Comparison of ENCODE assay signal across 18 cellular contexts in the genomic region with DNA sequence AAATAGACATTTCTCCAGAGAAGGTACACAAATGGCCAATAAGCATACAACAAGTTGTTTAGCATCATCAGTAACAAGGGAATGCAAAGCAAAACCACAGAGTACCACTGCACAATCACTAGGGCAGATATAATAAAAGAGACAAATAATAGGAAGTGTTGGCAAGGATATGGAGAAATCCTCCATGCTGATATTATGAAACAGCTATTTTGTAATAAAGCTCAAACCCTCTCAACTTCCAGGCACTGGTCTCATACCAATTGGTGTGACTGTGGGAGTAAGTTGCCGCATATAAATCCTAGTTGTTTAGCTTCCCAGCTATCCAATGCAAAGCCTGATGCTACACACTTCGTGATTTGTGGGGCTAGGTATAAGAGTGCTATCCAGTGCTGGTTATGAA.
DNase-seq lines count a peak whose midpoint lies in the region; ATAC-seq and TF ChIP-seq lines count a peak whose summit lies in the region.
"Had no signal": no experiment of that assay in that cellular context is flagged by ENCODE, and none has a peak within 500 bp of the region (broad histone marks: within the 10 kb centered on the region; RNA-seq: fewer than 3 reads in every experiment).

No MANE protein-coding gene starts in this region.

- no peaks in the 10 kb centered on the region for H4K20me1 ChIP-seq in GM23248 (ENCODE audit: insufficient read depth)

- no peak overlapping the region for H4K8ac ChIP-seq in neuronal stem cell (ENCODE audit: low read depth, low read length)

- DNase-seq in AG09309 (ENCODE audit: low read depth) (peak; percentile 66), GM23248 (peak; percentile 63), SIG-M5 treated with dmso at 0.1 percent for 504 hours (lab: John Stamatoyannopoulos, UW; ENCODE audit: unreplicated experiment) (peak; percentile 93), left lung (no peak), NCI-H1105 treated with DMSO at 0.1 percent for 48 hours (lab: John Stamatoyannopoulos, UW) (no peak), HT-29 (ENCODE audit: low spot score) (no peak), neuronal stem cell (ENCODE audit: low spot score) (no peak), T-helper 9 cell (no peak)
- DNase-seq: activated CD4-positive, alpha-beta T cell treated with anti-CD3 and anti-CD28 coated beads for 4 hours; activated T-cell treated with anti-CD3 and anti-CD28 coated beads, Interleukin-2, amount 50 U/mL, for 72 hours; adrenal gland; midbrain; NCI-H524; ovary; Peyer's patch; T-helper 17 cell had no signal

- peak; percentile 69 for ATAC-seq in left lung
- ATAC-seq: activated T-cell treated with anti-CD3 and anti-CD28 coated beads, Interleukin-2, amount 50 U/mL, for 72 hours; esophagus mucosa; T-helper 17 cell had no signal

- H3K27ac ChIP-seq in GM23248 (peak overlapping the region; percentile 22), left lung (peak overlapping the region in 1 of 2 donors; percentile 86), neuronal stem cell (replicated peaks; ENCODE audit: low read length) (no peak overlapping the region)
- H3K27ac ChIP-seq: adrenal gland, ovary, Peyer's patch, thoracic aorta had no signal

- H2AFZ ChIP-seq in GM23248 (no peak overlapping the region), neuronal stem cell (ENCODE audit: low read length) (no peak overlapping the region)

- H3K23ac ChIP-seq in neuronal stem cell (ENCODE audit: low read depth, low read length, poor library complexity), result no peak overlapping the region

- intact Hi-C loops in left lung (cut with DNase I), result no loop called here

- H2BK120ac ChIP-seq in neuronal stem cell (ENCODE audit: low read depth, low read length), result no peak overlapping the region

- H2AK5ac ChIP-seq in neuronal stem cell (ENCODE audit: low read depth, low read length), result no peak overlapping the region

- no peak overlapping the region for H2BK15ac ChIP-seq in neuronal stem cell (ENCODE audit: low read length)

- H3K79me2 ChIP-seq in GM23248 (ENCODE audit: insufficient read depth), result peaks cover 12% of the 10 kb centered on the region; the same call in 1 of the 2 replicates

- H3K4ac ChIP-seq in neuronal stem cell (ENCODE audit: low read length), result no peak overlapping the region

- no peak overlapping the region for H4K91ac ChIP-seq in neuronal stem cell (ENCODE audit: low read depth, low read length, poor library complexity)

- H2BK5ac ChIP-seq in neuronal stem cell (ENCODE audit: low read length), result no peak overlapping the region

- no peak overlapping the region for H2BK12ac ChIP-seq in neuronal stem cell (ENCODE audit: low read length)

- H3K4me3 ChIP-seq in AG09309 (ENCODE audit: control insufficient read depth, low read depth, low read length) (no peak overlapping the region), GM23248 (no peak overlapping the region), left lung (no peak overlapping the region), neuronal stem cell (ENCODE audit: low read length in 2 of 2) (no peak overlapping the region)
- H3K4me3 ChIP-seq: adrenal gland, ovary, Peyer's patch, thoracic aorta had no signal

- H3K14ac ChIP-seq in neuronal stem cell (ENCODE audit: low read length), result no peak overlapping the region

- 0 out of 2 replicates have a peak, but pooled peaks cover 4% of the 10 kb centered on the region for H3F3A ChIP-seq in GM23248 (ENCODE audit: insufficient read depth)

- no peak overlapping the region for H3K18ac ChIP-seq in neuronal stem cell (ENCODE audit: low read length)

- H3K27me3 ChIP-seq in GM23248 (replicated peaks; ENCODE audit: insufficient read depth) (no peaks in the 10 kb centered on the region), left lung (no peaks in the 10 kb centered on the region), neuronal stem cell (ENCODE audit: control insufficient read depth in 3 of 3, insufficient read depth in 3 of 3, low read depth in 1 of 3, low read length in 3 of 3) (no peaks in the 10 kb centered on the region)
- H3K27me3 ChIP-seq: adrenal gland, ovary, Peyer's patch had no signal

- H3K9ac ChIP-seq in GM23248 (no peak overlapping the region), neuronal stem cell (ENCODE audit: low read depth, low read length, poor library complexity) (no peak overlapping the region)

- no peaks in the 10 kb centered on the region for H3K79me1 ChIP-seq in neuronal stem cell (ENCODE audit: low read depth, low read length)

- H3K4me1 ChIP-seq in GM23248 (ENCODE audit: insufficient read depth) (peaks cover 19% of the 10 kb centered on the region), left lung (peaks cover 0 to 38% of the 10 kb centered on the region in 2 donors), neuronal stem cell (ENCODE audit: control insufficient read depth in 2 of 2, insufficient read depth in 1 of 2, low read depth in 1 of 2, low read length in 2 of 2) (peaks cover 0 to 2% of the 10 kb centered on the region in 2 donors)
- H3K4me1 ChIP-seq: Peyer's patch had no signal

- no peak overlapping the region for H3K4me2 ChIP-seq in GM23248 (ENCODE audit: unreplicated experiment)
- H3K4me2 ChIP-seq in neuronal stem cell (ENCODE audit: insufficient read depth, low read length, poor library complexity, severe bottlenecking), result no peak overlapping the region

- H3K9me3 ChIP-seq in GM23248 (ENCODE audit: low read depth) (no peaks in the 10 kb centered on the region), left lung (no peaks in the 10 kb centered on the region), neuronal stem cell (replicated peaks in 1 of 2; ENCODE audit: control insufficient read depth in 2 of 2, insufficient read depth in 1 of 2, low read depth in 1 of 2, low read length in 2 of 2) (no peaks in the 10 kb centered on the region)
- H3K9me3 ChIP-seq: adrenal gland, ovary, Peyer's patch, thoracic aorta had no signal

- no peak for TF ChIP-seq CTCF in AG09309 (IDR thresholded peaks at IDR 0.05; ENCODE audit: control insufficient read depth, insufficient read depth, low read depth, low read length, missing control alignments)
- TF ChIP-seq CTCF in left lung (IDR thresholded peaks at IDR 0.05), result no peak

- H3K36me3 ChIP-seq in GM23248 (ENCODE audit: low read depth), result peaks cover 20% of the 10 kb centered on the region
- H3K36me3 ChIP-seq in left lung, result peaks cover 0 to 70% of the 10 kb centered on the region in 2 donors
- H3K36me3 ChIP-seq in neuronal stem cell (replicated peaks in 1 of 2; ENCODE audit: control insufficient read depth in 2 of 2, insufficient read depth in 2 of 2, low read length in 2 of 2), result peaks cover 31 to 95% of the 10 kb centered on the region in 2 donors
- H3K36me3 ChIP-seq: ovary had no signal

- in situ Hi-C loops in GM23248 (cut with MboI), result no loop called here

- no peaks in the 10 kb centered on the region for H3K9me2 ChIP-seq in GM23248 (ENCODE audit: insufficient read depth)

- 72 to 73% methylated on average over 2 of the region's 2 CpGs for WGBS in GM23248 (ENCODE audit: low coverage in 1 of 2, low lambda C conversion rate in 2 of 2, missing lambda C conversion rate in 2 of 2), 2 experiments
- no CpG with 5 or more reads among the region's 2 CpGs for WGBS in neuronal stem cell (ENCODE audit: extremely low coverage in 2 of 2, insufficient read length in 2 of 2, insufficient replicate concordance in 1 of 2), 2 donors

Comparison
In these comparisons a context has a peak if more than half of its experiments do, and no peak if none do; other contexts are left out.
1. DNase-seq: peak in AG09309 (single experiment), GM23248 (single experiment) and SIG-M5 treated with dmso at 0.1 percent for 504 hours (single experiment); none in left lung (0 of 2), NCI-H1105 treated with DMSO at 0.1 percent for 48 hours (single experiment), HT-29 (single experiment), neuronal stem cell (single experiment) and T-helper 9 cell (single experiment).